In genomic region chr14:69671365-69672050, GRCh38 we compare ENCODE assay signal across 16 cellular contexts.
A peak's percentile ranks its signal among the peaks of the same experiment; 100 is the strongest.
DNase-seq lines count a peak whose midpoint lies in the region; ATAC-seq, FAIRE-seq and TF ChIP-seq lines count a peak whose summit lies in the region.
"Had no signal": no experiment of that assay in that cellular context is flagged by ENCODE, and none has a peak within 500 bp of the region (broad histone marks: within the 10 kb centered on the region; RNA-seq: fewer than 3 reads in every experiment).

No MANE protein-coding gene starts in this region.

- TF ChIP-seq CTCF in D721Med (IDR thresholded peaks at IDR 0.05; ENCODE audit: insufficient read depth, missing control alignments), result peak; percentile 16

- H2BK5ac ChIP-seq in mesendoderm (ENCODE audit: low read length), result no peak overlapping the region

- peaks cover 84% of the 10 kb centered on the region for H3K4me1 Mint-ChIP-seq in T-helper 17 cell

- H3K36me3 Mint-ChIP-seq in T-helper 17 cell (ENCODE audit: low read depth), result peaks cover 4% of the 10 kb centered on the region

- peaks cover 0 to 18% (median 4%) of the 10 kb centered on the region in 11 experiments; a peak in 7 of 22 replicates for H3K9me3 ChIP-seq in BLaER1 treated with 17β-estradiol and CSF1 and Interleukin-3, amounts not matched to agents 10 nM and 100 nM (replicated peaks in 1 of 11)
- no peaks in the 10 kb centered on the region for H3K9me3 ChIP-seq in T-helper 17 cell (ENCODE audit: control insufficient read depth, low read length, poor library complexity, severe bottlenecking)
- H3K9me3 ChIP-seq: tibial nerve had no signal

- H4K5ac ChIP-seq in mesendoderm (ENCODE audit: low read length), result no peak overlapping the region

- H3K79me2 ChIP-seq in mesendoderm (ENCODE audit: control insufficient read depth, insufficient read depth, low read length), result no peaks in the 10 kb centered on the region

- no peak overlapping the region for H3K9ac ChIP-seq in BLaER1 treated with 17β-estradiol and CSF1 and Interleukin-3, amounts not matched to agents 10 nM and 100 nM
- H3K9ac ChIP-seq in mesendoderm (ENCODE audit: low read length), result no peak overlapping the region

- peak overlapping the region in 2 of 11 experiments; percentile 17 to 18; a peak in 3 of 22 replicates for H3K27ac ChIP-seq in BLaER1 treated with 17β-estradiol and CSF1 and Interleukin-3, amounts not matched to agents 10 nM and 100 nM
- peak overlapping the region; percentile 23 for H3K27ac ChIP-seq in mesendoderm (ENCODE audit: low read depth, low read length)

- DNase-seq in D721Med (ENCODE audit: insufficient read length, low spot score) (no peak), T-helper 17 cell (no peak), mesendoderm (peak; percentile 77), cerebellar cortex (ENCODE audit: low spot score) (no peak), AML-193 (lab: John Stamatoyannopoulos, UW) (no peak)
- DNase-seq in stimulated activated CD4-positive, alpha-beta T cell treated with anti-CD3 and anti-CD28 coated beads, Interleukin-1b, Interleukin-23, amount 100 ng/mL, for 48 hours, result no peak
- DNase-seq: CD8-positive, alpha-beta memory T cell; hypothalamus; NCI-H2081; NK-92 treated with Interleukin-12 subunit alpha and Interleukin-12 subunit beta, amount 100 ng/mL, for 24 hours; retina; SIG-M5 had no signal

- H2BK120ac ChIP-seq in mesendoderm (ENCODE audit: low read depth, low read length), result no peak overlapping the region

- no peaks in the 10 kb centered on the region for H3K79me1 ChIP-seq in mesendoderm (ENCODE audit: low read length)

- no peak overlapping the region for H3K56ac ChIP-seq in mesendoderm (ENCODE audit: low read length)

- H3K27ac Mint-ChIP-seq in T-helper 17 cell, result peak overlapping the region; percentile 94

- no peak overlapping the region for H2BK15ac ChIP-seq in mesendoderm (replicated peaks; ENCODE audit: low read depth)

- no peak overlapping the region for H3K18ac ChIP-seq in mesendoderm (ENCODE audit: low read length)

- no peak overlapping the region for H4K8ac ChIP-seq in mesendoderm (ENCODE audit: low read depth, low read length)

- no peaks in the 10 kb centered on the region for H3K27me3 ChIP-seq in BLaER1 treated with 17β-estradiol and CSF1 and Interleukin-3, amounts not matched to agents 10 nM and 100 nM
- H3K27me3 ChIP-seq in mesendoderm (ENCODE audit: insufficient read depth, low read length, poor library complexity), result no peaks in the 10 kb centered on the region
- H3K27me3 ChIP-seq: tibial nerve had no signal

- no CpG with 5 or more reads among the region's 8 CpGs for WGBS in mesendoderm (ENCODE audit: extremely low coverage, insufficient coverage, low lambda C conversion rate)

- no peak overlapping the region for H3K4ac ChIP-seq in mesendoderm (ENCODE audit: low read depth, low read length)

- FAIRE-seq in D721Med (lab: Jason Lieb, UNC), result no peak

- H3K36me3 ChIP-seq in BLaER1 treated with 17β-estradiol and CSF1 and Interleukin-3, amounts not matched to agents 10 nM and 100 nM, result peaks cover 0 to 36% (median 25%) of the 10 kb centered on the region in 11 experiments; a peak in 20 of 22 replicates
- no peaks in the 10 kb centered on the region for H3K36me3 ChIP-seq in mesendoderm (ENCODE audit: control insufficient read depth, insufficient read depth, low read length)
- H3K36me3 ChIP-seq: tibial nerve had no signal

- H3K27me3 Mint-ChIP-seq in T-helper 17 cell, result no peaks in the 10 kb centered on the region
- H3K27me3 Mint-ChIP-seq: CD8-positive, alpha-beta memory T cell had no signal

- H2AK5ac ChIP-seq in mesendoderm (ENCODE audit: low read length), result no peak overlapping the region

- H3K23ac ChIP-seq in mesendoderm (ENCODE audit: low read length), result no peak overlapping the region

- ATAC-seq in T-helper 17 cell, result no peak
- ATAC-seq in GM21390 (IDR thresholded peaks at IDR 0.05; ENCODE audit: unreplicated experiment), result no peak
- ATAC-seq: left lobe of liver had no signal

- H3K4me2 ChIP-seq in BLaER1 treated with 17β-estradiol and CSF1 and Interleukin-3, amounts not matched to agents 10 nM and 100 nM, result peak overlapping the region; percentile 29 to 94 (median 88)
- H3K4me2 ChIP-seq in mesendoderm (ENCODE audit: low read length), result no peak overlapping the region

- H4K20me1 ChIP-seq in BLaER1 treated with 17β-estradiol and CSF1 and Interleukin-3, amounts not matched to agents 10 nM and 100 nM, result peaks cover 35 to 100% (median 82%) of the 10 kb centered on the region in 11 experiments; a peak in 21 of 22 replicates

- H3K4me3 ChIP-seq in BLaER1 treated with 17β-estradiol and CSF1 and Interleukin-3, amounts not matched to agents 10 nM and 100 nM, result no peak overlapping the region
- no peak overlapping the region for H3K4me3 ChIP-seq in mesendoderm (ENCODE audit: low read length)
- H3K4me3 ChIP-seq: tibial nerve had no signal

- peak overlapping the region; percentile 56 for H3K4me3 Mint-ChIP-seq in T-helper 17 cell

- H3K4me1 ChIP-seq in BLaER1 treated with 17β-estradiol and CSF1 and Interleukin-3, amounts not matched to agents 10 nM and 100 nM, result peaks cover 70 to 98% (median 85%) of the 10 kb centered on the region in 10 experiments
- H3K4me1 ChIP-seq in mesendoderm (ENCODE audit: control insufficient read depth, low read depth, low read length), result peaks cover 6% of the 10 kb centered on the region
